ENCODE assay signal across 1 cellular context in the genomic region with DNA sequence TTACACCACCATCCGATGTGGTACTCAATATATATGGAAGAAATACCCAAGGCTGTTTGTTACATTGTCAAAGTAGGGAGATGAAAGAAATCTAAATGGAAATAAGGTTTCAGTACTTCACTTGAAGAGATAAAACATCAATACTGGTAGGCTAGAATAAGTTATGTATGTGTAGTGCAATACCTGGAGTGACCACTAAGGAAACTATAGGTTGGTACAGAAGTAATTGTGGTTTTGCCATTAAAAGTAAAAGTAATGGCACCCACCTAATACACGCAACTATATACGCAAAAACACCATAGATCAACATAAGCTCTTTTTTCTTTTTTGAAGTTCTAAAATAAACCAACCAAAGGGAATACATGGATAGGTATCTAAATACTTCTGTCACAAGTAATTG.
TF ChIP-seq lines count a peak whose summit lies in the region.

No MANE protein-coding gene starts in this region.

TF ChIP-seq in HCT116, 20 proteins besides CTCF, POLR2A, EP300 and RAD21:
- TF ChIP-seq, protein P1, sequence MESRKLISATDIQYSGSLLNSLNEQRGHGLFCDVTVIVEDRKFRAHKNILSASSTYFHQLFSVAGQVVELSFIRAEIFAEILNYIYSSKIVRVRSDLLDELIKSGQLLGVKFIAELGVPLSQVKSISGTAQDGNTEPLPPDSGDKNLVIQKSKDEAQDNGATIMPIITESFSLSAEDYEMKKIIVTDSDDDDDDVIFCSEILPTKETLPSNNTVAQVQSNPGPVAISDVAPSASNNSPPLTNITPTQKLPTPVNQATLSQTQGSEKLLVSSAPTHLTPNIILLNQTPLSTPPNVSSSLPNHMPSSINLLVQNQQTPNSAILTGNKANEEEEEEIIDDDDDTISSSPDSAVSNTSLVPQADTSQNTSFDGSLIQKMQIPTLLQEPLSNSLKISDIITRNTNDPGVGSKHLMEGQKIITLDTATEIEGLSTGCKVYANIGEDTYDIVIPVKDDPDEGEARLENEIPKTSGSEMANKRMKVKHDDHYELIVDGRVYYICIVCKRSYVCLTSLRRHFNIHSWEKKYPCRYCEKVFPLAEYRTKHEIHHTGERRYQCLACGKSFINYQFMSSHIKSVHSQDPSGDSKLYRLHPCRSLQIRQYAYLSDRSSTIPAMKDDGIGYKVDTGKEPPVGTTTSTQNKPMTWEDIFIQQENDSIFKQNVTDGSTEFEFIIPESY (IDR thresholded peaks at IDR 0.05; ENCODE audit: extremely low read depth, insufficient replicate concordance, low read length), result no peak
- TF ChIP-seq TCF7L2 (IDR thresholded peaks at IDR 0.05; ENCODE audit: borderline replicate concordance, extremely low read depth, insufficient read depth, insufficient read length) (no peak), ELF1 (IDR thresholded peaks at IDR 0.05; ENCODE audit: borderline replicate concordance, low read depth) (no peak), EZH2phosphoT487 (IDR thresholded peaks at IDR 0.05; ENCODE audit: borderline replicate concordance) (no peak), ZFX (IDR thresholded peaks at IDR 0.05) (no peak), SIN3A (IDR thresholded peaks at IDR 0.05; ENCODE audit: low read depth) (no peak), EGR1 (IDR thresholded peaks at IDR 0.05; ENCODE audit: low read depth) (no peak), CEBPB (IDR thresholded peaks at IDR 0.05; ENCODE audit: low read depth) (no peak), ZNF274 (IDR thresholded peaks at IDR 0.05; ENCODE audit: low read depth, low read length) (no peak), JUND (IDR thresholded peaks at IDR 0.05) (no peak)
- TF ChIP-seq, protein P2, sequence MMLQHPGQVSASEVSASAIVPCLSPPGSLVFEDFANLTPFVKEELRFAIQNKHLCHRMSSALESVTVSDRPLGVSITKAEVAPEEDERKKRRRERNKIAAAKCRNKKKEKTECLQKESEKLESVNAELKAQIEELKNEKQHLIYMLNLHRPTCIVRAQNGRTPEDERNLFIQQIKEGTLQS (IDR thresholded peaks at IDR 0.05), result no peak
- TF ChIP-seq, protein P3, sequence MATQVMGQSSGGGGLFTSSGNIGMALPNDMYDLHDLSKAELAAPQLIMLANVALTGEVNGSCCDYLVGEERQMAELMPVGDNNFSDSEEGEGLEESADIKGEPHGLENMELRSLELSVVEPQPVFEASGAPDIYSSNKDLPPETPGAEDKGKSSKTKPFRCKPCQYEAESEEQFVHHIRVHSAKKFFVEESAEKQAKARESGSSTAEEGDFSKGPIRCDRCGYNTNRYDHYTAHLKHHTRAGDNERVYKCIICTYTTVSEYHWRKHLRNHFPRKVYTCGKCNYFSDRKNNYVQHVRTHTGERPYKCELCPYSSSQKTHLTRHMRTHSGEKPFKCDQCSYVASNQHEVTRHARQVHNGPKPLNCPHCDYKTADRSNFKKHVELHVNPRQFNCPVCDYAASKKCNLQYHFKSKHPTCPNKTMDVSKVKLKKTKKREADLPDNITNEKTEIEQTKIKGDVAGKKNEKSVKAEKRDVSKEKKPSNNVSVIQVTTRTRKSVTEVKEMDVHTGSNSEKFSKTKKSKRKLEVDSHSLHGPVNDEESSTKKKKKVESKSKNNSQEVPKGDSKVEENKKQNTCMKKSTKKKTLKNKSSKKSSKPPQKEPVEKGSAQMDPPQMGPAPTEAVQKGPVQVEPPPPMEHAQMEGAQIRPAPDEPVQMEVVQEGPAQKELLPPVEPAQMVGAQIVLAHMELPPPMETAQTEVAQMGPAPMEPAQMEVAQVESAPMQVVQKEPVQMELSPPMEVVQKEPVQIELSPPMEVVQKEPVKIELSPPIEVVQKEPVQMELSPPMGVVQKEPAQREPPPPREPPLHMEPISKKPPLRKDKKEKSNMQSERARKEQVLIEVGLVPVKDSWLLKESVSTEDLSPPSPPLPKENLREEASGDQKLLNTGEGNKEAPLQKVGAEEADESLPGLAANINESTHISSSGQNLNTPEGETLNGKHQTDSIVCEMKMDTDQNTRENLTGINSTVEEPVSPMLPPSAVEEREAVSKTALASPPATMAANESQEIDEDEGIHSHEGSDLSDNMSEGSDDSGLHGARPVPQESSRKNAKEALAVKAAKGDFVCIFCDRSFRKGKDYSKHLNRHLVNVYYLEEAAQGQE (IDR thresholded peaks at IDR 0.05; ENCODE audit: low read depth), result no peak
- TF ChIP-seq, protein P4, sequence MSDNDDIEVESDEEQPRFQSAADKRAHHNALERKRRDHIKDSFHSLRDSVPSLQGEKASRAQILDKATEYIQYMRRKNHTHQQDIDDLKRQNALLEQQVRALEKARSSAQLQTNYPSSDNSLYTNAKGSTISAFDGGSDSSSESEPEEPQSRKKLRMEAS (IDR thresholded peaks at IDR 0.05), result no peak
